Comparison of ENCODE assay signal across 18 cellular contexts in genomic region chr11:40219401-40219800, GRCh38.
A peak's percentile ranks its signal among the peaks of the same experiment; 100 is the strongest.
DNase-seq lines count a peak whose midpoint lies in the region; ATAC-seq and TF ChIP-seq lines count a peak whose summit lies in the region.
"Had no signal": no experiment of that assay in that cellular context is flagged by ENCODE, and none has a peak within 500 bp of the region (broad histone marks: within the 10 kb centered on the region; RNA-seq: fewer than 3 reads in every experiment).

No MANE protein-coding gene starts in this region.

- TF ChIP-seq CTCF in left ventricle myocardium inferior (IDR thresholded peaks at IDR 0.05; ENCODE audit: borderline replicate concordance) (no peak), GM23338 (conservative IDR thresholded peaks at IDR 0.05; ENCODE audit: low read depth in 2 of 2) (no peak), gastroesophageal sphincter (IDR thresholded peaks at IDR 0.05) (no peak)

- 33 to 35% methylated on average over 3 of the region's 3 CpGs for WGBS in gastroesophageal sphincter (ENCODE audit: low coverage in 1 of 2), 2 donors

- H3K4me3 ChIP-seq in left ventricle myocardium inferior: no peak overlapping the region
- H3K4me3 ChIP-seq in GM23338: no peak overlapping the region
- no peak overlapping the region for H3K4me3 ChIP-seq in gastroesophageal sphincter
- H3K4me3 ChIP-seq: BLaER1 treated with 17β-estradiol and CSF1 and Interleukin-3, amounts not matched to agents 10 nM and 100 nM had no signal

- H3K27ac ChIP-seq in left ventricle myocardium inferior (replicated peaks) (no peak overlapping the region), GM23338 (ENCODE audit: low read depth) (no peak overlapping the region), gastroesophageal sphincter (no peak overlapping the region)
- H3K27ac ChIP-seq: BLaER1 treated with 17β-estradiol and CSF1 and Interleukin-3, amounts not matched to agents 10 nM and 100 nM had no signal

- no peaks in the 10 kb centered on the region for H3K9me3 Mint-ChIP-seq in GM23338
- H3K9me3 Mint-ChIP-seq: H9 had no signal

- no peak for TF ChIP-seq EP300 in gastroesophageal sphincter (IDR thresholded peaks at IDR 0.05)

- no peak overlapping the region for H3K27ac Mint-ChIP-seq in GM23338
- H3K27ac Mint-ChIP-seq: B cell; CD8-positive, alpha-beta T cell; H9 had no signal

- peaks cover 17% of the 10 kb centered on the region for H3K4me1 Mint-ChIP-seq in GM23338
- H3K4me1 Mint-ChIP-seq: B cell had no signal

- H3F3A ChIP-seq in GM23338 (replicated peaks; ENCODE audit: low read depth): no peaks in the 10 kb centered on the region

- H3K4me1 ChIP-seq in left ventricle myocardium inferior: no peaks in the 10 kb centered on the region
- H3K4me1 ChIP-seq in GM23338 (ENCODE audit: insufficient read depth): peaks cover 6% of the 10 kb centered on the region; the same call in 1 of the 2 replicates
- no peaks in the 10 kb centered on the region for H3K4me1 ChIP-seq in gastroesophageal sphincter
- H3K4me1 ChIP-seq: BLaER1 treated with 17β-estradiol and CSF1 and Interleukin-3, amounts not matched to agents 10 nM and 100 nM had no signal

- no peaks in the 10 kb centered on the region for H3K36me3 Mint-ChIP-seq in GM23338 (ENCODE audit: low read depth)
- H3K36me3 Mint-ChIP-seq: CD8-positive, alpha-beta T cell had no signal

- 0 out of 2 replicates have a peak overlapping the region, but pooled peaks have one; percentile 8 for H3K4me2 ChIP-seq in GM23338
- H3K4me2 ChIP-seq: BLaER1 treated with 17β-estradiol and CSF1 and Interleukin-3, amounts not matched to agents 10 nM and 100 nM had no signal

- TF ChIP-seq POLR2A in gastroesophageal sphincter (IDR thresholded peaks at IDR 0.05): no peak

- no peaks in the 10 kb centered on the region for H3K27me3 Mint-ChIP-seq in GM23338 (ENCODE audit: insufficient read depth, low read depth, poor library complexity)
- H3K27me3 Mint-ChIP-seq: B cell had no signal

- intact Hi-C loops in Right ventricle myocardium inferior (cut with DNase I): no loop called here
- intact Hi-C loops in left ventricle myocardium inferior (cut with micrococcal nuclease): no loop called here
- intact Hi-C loops in sciatic nerve (cut with DNase I): no loop called here

- no peaks in the 10 kb centered on the region for H3K9me2 ChIP-seq in GM23338 (ENCODE audit: insufficient read depth)

- DNase-seq in Right ventricle myocardium inferior (ENCODE audit: missing footprints) (no peak), left ventricle myocardium inferior (no peak), GM23338 (ENCODE audit: low spot score) (no peak), sciatic nerve (ENCODE audit: low spot score) (no peak), HuH-7.5 (ENCODE audit: low spot score) (no peak)
- DNase-seq in stimulated activated CD4-positive, alpha-beta T cell treated with anti-CD3 and anti-CD28 coated beads, Interleukin-2, amount 100 ng/mL, for 48 hours: no peak
- DNase-seq: 8988T; Calu3; CD8-positive, alpha-beta T cell; DMS79 treated with DMSO at 0.1 percent for 48 hours; GF-D8; GOT3; H9 had no signal

- no peaks in the 10 kb centered on the region for H3K9me3 ChIP-seq in left ventricle myocardium inferior (replicated peaks)
- no peaks in the 10 kb centered on the region for H3K9me3 ChIP-seq in gastroesophageal sphincter
- H3K9me3 ChIP-seq: BLaER1 treated with 17β-estradiol and CSF1 and Interleukin-3, amounts not matched to agents 10 nM and 100 nM had no signal

- H3K27me3 ChIP-seq in left ventricle myocardium inferior (ENCODE audit: low read depth) (no peaks in the 10 kb centered on the region), GM23338 (ENCODE audit: insufficient read depth) (peaks cover 16% of the 10 kb centered on the region; the same call in 1 of the 2 replicates), gastroesophageal sphincter (no peaks in the 10 kb centered on the region)
- H3K27me3 ChIP-seq: BLaER1 treated with 17β-estradiol and CSF1 and Interleukin-3, amounts not matched to agents 10 nM and 100 nM had no signal

- no peaks in the 10 kb centered on the region for H3K79me2 ChIP-seq in GM23338 (replicated peaks; ENCODE audit: insufficient read depth)

- no peak overlapping the region for H3K4me3 Mint-ChIP-seq in GM23338
- H3K4me3 Mint-ChIP-seq: B cell; CD8-positive, alpha-beta T cell; H9 had no signal

- no peaks in the 10 kb centered on the region for H4K20me1 ChIP-seq in GM23338 (replicated peaks; ENCODE audit: insufficient read depth)
- H4K20me1 ChIP-seq: BLaER1 treated with 17β-estradiol and CSF1 and Interleukin-3, amounts not matched to agents 10 nM and 100 nM had no signal

- ATAC-seq in Right ventricle myocardium inferior (peak; percentile 71), GM23338 (no peak), SK-N-SH treated with all-trans-retinoic acid at 6 μM for 48 hours (no peak), sciatic nerve (peak; percentile 78), gastroesophageal sphincter (no peak)
- ATAC-seq: CD8-positive, alpha-beta T cell; HepG2 had no signal

- H3K36me3 ChIP-seq in left ventricle myocardium inferior: no peaks in the 10 kb centered on the region
- no peaks in the 10 kb centered on the region for H3K36me3 ChIP-seq in GM23338 (ENCODE audit: insufficient read depth)
- H3K36me3 ChIP-seq in gastroesophageal sphincter: no peaks in the 10 kb centered on the region
- H3K36me3 ChIP-seq: BLaER1 treated with 17β-estradiol and CSF1 and Interleukin-3, amounts not matched to agents 10 nM and 100 nM had no signal

- no peak overlapping the region for H2AFZ ChIP-seq in GM23338

TF ChIP-seq in GM23338, 12 proteins besides CTCF, POLR2A, EP300 and RAD21:
- no peak for TF ChIP-seq ZNF114 (CRISPR knock-in tag; IDR thresholded peaks at IDR 0.05)
TF ChIP-seq in GM23338: peak in this region for 0.

TF ChIP-seq in SK-N-SH treated with all-trans-retinoic acid at 6 μM for 48 hours, 23 proteins besides CTCF, POLR2A, EP300 and RAD21:
- TF ChIP-seq ISL1 (CRISPR knock-in tag; IDR thresholded peaks at IDR 0.05): peak; percentile 92
- no peak for TF ChIP-seq OSR1 (CRISPR knock-in tag; IDR thresholded peaks at IDR 0.05)
- TF ChIP-seq TSHZ2 (CRISPR knock-in tag; IDR thresholded peaks at IDR 0.05): peak; percentile 57; the same call in 1 of the 2 replicates
- peak; percentile 82 for TF ChIP-seq TCF4 (CRISPR knock-in tag; IDR thresholded peaks at IDR 0.05; ENCODE audit: borderline replicate concordance)

Comparison
In these comparisons a context has a peak if more than half of its experiments do, and no peak if none do; other contexts are left out.
1. ATAC-seq: peak in Right ventricle myocardium inferior (single experiment) and sciatic nerve (single experiment); none in GM23338 (single experiment), SK-N-SH treated with all-trans-retinoic acid at 6 μM for 48 hours (single experiment) and gastroesophageal sphincter (single experiment).